12 cellular contexts compared by ENCODE assay signal in genomic region chr9:94901019-94901363, GRCh38.
A peak's percentile ranks its signal among the peaks of the same experiment; 100 is the strongest.
DNase-seq lines count a peak whose midpoint lies in the region; ATAC-seq, FAIRE-seq and TF ChIP-seq lines count a peak whose summit lies in the region.
"Had no signal": no experiment of that assay in that cellular context is flagged by ENCODE, and none has a peak within 500 bp of the region (broad histone marks: within the 10 kb centered on the region; RNA-seq: fewer than 3 reads in every experiment).

No MANE protein-coding gene starts in this region.

- H3K27me3 ChIP-seq in muscle layer of colon (ENCODE audit: control insufficient read depth in 1 of 2, insufficient read depth in 2 of 2, low read length in 2 of 2) (no peaks in the 10 kb centered on the region), thyroid gland (no peaks in the 10 kb centered on the region)

- DNase-seq in caudate nucleus (lab: John Stamatoyannopoulos, UW) = no peak
- DNase-seq in thyroid gland = no peak
- no peak for DNase-seq in activated gamma-delta T cell (lab: John Stamatoyannopoulos, UW)
- no peak for DNase-seq in HTR-8/SVneo (ENCODE audit: insufficient read length, low spot score)
- DNase-seq: CD8-positive, alpha-beta T cell; erythroblast; GF-D8; naive thymus-derived CD8-positive, alpha-beta T cell; T-helper 9 cell had no signal

- intact Hi-C loops in thyroid gland (cut with DNase I) = no loop called here

- no peaks in the 10 kb centered on the region for H3K9me3 ChIP-seq in muscle layer of colon (ENCODE audit: low read length)
- no peaks in the 10 kb centered on the region for H3K9me3 ChIP-seq in thyroid gland

- H3K9ac ChIP-seq in muscle layer of colon (ENCODE audit: low read length) = peak overlapping the region; percentile 5

- H3K27ac ChIP-seq in caudate nucleus (ENCODE audit: low read depth, low read length) (peak overlapping the region; percentile 30), muscle layer of colon (ENCODE audit: low read depth, low read length) (no peak overlapping the region), thyroid gland (peak overlapping the region; percentile 56 to 71 (median 67))

- no peak for TF ChIP-seq POLR2A in thyroid gland (IDR thresholded peaks at IDR 0.05)

- no peak for ATAC-seq in SK-N-SH treated with all-trans-retinoic acid at 6 μM for 48 hours
- ATAC-seq in HG02938 (IDR thresholded peaks at IDR 0.05; ENCODE audit: unreplicated experiment) = no peak
- ATAC-seq: CD8-positive, alpha-beta T cell; naive thymus-derived CD8-positive, alpha-beta T cell had no signal

- 71 to 85% methylated on average over 4 of the region's 4 CpGs for WGBS in thyroid gland, 2 donors

- H3K4me1 ChIP-seq in muscle layer of colon (ENCODE audit: insufficient read depth, low read length) (peaks cover 14% of the 10 kb centered on the region), thyroid gland (peaks cover 6 to 19% of the 10 kb centered on the region in 2 donors)

- H3K36me3 ChIP-seq in muscle layer of colon (ENCODE audit: insufficient read depth, low read length) (no peaks in the 10 kb centered on the region), thyroid gland (no peaks in the 10 kb centered on the region)

- no peak for FAIRE-seq in HTR-8/SVneo (lab: Jason Lieb, UNC)

- TF ChIP-seq CTCF in thyroid gland (IDR thresholded peaks at IDR 0.05) = no peak

- H3K4me3 ChIP-seq in muscle layer of colon (ENCODE audit: low read depth in 1 of 2, low read length in 2 of 2) = no peak overlapping the region
- no peak overlapping the region for H3K4me3 ChIP-seq in thyroid gland (replicated peaks in 1 of 3)

TF ChIP-seq in SK-N-SH treated with all-trans-retinoic acid at 6 μM for 48 hours, 23 proteins besides CTCF, POLR2A, EP300 and RAD21:
- no peak for TF ChIP-seq OSR1 (CRISPR knock-in tag; IDR thresholded peaks at IDR 0.05)
- TF ChIP-seq ISL1 (CRISPR knock-in tag; IDR thresholded peaks at IDR 0.05) = peak; percentile 23
- no peak for TF ChIP-seq RARB (CRISPR knock-in tag; IDR thresholded peaks at IDR 0.05)
- TF ChIP-seq, protein P1, sequence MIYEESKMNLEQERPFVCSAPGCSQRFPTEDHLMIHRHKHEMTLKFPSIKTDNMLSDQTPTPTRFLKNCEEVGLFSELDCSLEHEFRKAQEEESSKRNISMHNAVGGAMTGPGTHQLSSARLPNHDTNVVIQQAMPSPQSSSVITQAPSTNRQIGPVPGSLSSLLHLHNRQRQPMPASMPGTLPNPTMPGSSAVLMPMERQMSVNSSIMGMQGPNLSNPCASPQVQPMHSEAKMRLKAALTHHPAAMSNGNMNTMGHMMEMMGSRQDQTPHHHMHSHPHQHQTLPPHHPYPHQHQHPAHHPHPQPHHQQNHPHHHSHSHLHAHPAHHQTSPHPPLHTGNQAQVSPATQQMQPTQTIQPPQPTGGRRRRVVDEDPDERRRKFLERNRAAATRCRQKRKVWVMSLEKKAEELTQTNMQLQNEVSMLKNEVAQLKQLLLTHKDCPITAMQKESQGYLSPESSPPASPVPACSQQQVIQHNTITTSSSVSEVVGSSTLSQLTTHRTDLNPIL (CRISPR knock-in tag; IDR thresholded peaks at IDR 0.05; ENCODE audit: low read depth) = no peak
- no peak for TF ChIP-seq SNAI2 (CRISPR knock-in tag; IDR thresholded peaks at IDR 0.05)
- TF ChIP-seq ZNF70 (CRISPR knock-in tag; IDR thresholded peaks at IDR 0.05) = no peak
TF ChIP-seq in SK-N-SH treated with all-trans-retinoic acid at 6 μM for 48 hours: peak in this region for 1.
